ENCODE assay signal across 23 cellular contexts in the genomic region with DNA sequence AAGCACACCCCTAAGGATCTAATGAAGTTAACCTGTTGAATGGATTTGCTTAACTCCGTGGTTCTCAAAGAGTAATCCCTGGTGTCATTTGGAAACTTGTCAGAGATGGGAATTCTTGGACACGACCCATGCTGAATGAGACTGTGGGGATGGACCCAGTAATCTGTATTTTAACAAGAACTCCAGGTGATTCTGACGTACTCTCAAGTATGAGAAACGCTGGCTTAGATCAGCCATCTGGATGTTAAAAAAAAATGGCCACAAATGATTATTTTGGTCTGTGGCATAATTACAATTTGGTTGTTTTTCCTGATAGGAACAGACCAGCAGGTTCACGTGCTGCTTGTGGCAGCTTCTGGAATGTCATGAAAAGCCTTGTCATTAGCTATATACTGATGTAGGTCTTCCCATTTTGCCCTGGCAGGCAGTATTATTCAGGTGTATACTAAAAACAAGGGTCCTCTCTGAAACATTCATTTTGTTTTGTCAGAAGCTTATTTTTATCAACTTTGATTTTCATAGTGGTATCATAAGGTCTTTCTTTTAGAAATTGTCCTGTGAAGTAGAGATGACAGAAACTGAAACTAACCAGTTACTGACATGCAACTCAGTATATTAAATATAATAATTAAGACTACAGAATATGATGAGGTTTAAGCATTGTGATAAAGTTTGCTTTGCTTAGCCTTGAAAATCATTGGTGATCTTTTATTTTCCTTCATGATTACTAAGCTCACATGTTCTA. TPM values are rescaled to one million over a fixed set of nuclear protein-coding genes. Genes with fewer than 3 reads are reported as not detected.
A peak's percentile ranks its signal among the peaks of the same experiment; 100 is the strongest.
DNase-seq lines count a peak whose midpoint lies in the region; ATAC-seq and TF ChIP-seq lines count a peak whose summit lies in the region.
"Had no signal": no experiment of that assay in that cellular context is flagged by ENCODE, and none has a peak within 500 bp of the region (broad histone marks: within the 10 kb centered on the region; RNA-seq: fewer than 3 reads in every experiment).

No MANE protein-coding gene starts in this region.

- no peaks in the 10 kb centered on the region for H3K9me3 ChIP-seq in left ventricle myocardium inferior (replicated peaks)
- H3K9me3 ChIP-seq in heart left ventricle = no peaks in the 10 kb centered on the region
- H3K9me3 ChIP-seq in PC-3 (ENCODE audit: low read length) = no peaks in the 10 kb centered on the region
- H3K9me3 ChIP-seq in esophagus muscularis mucosa = no peaks in the 10 kb centered on the region
- H3K9me3 ChIP-seq in tibial artery = no peaks in the 10 kb centered on the region
- H3K9me3 ChIP-seq in CD8-positive, alpha-beta memory T cell (ENCODE audit: low read length) = no peaks in the 10 kb centered on the region
- H3K9me3 ChIP-seq in uterus = no peaks in the 10 kb centered on the region
- H3K9me3 ChIP-seq: A549, BLaER1, ovary had no signal

- 49 to 63% (median 57%) methylated on average over 5 of the region's 5 CpGs for WGBS in heart left ventricle, 4 donors
- WGBS in esophagus muscularis mucosa = 75% methylated on average over 5 of the region's 5 CpGs

- no peaks in the 10 kb centered on the region for H3K9me3 Mint-ChIP-seq in CD8-positive, alpha-beta memory T cell
- H3K9me3 Mint-ChIP-seq: activated CD4-positive, alpha-beta memory T cell treated with anti-CD3 and anti-CD28 coated beads, Interleukin-2, amount 10 ng/mL, durations not matched to agents 7 days and 5 days; activated naive CD4-positive, alpha-beta T cell treated with anti-CD3 and anti-CD28 coated beads, Interleukin-2, amount 10 ng/mL, durations not matched to agents 7 days and 5 days; activated T-cell treated with anti-CD3 and anti-CD28 coated beads, Interleukin-2, amount 50 U/mL, for 4 hours; memory B cell; naive B cell; stimulated activated naive CD8-positive, alpha-beta T cell treated with anti-CD3 and anti-CD28 coated beads, Interleukin-15, amount 100 ng/mL, for 72 hours had no signal

- peaks cover 99% of the 10 kb centered on the region for H3K4me1 ChIP-seq in left ventricle myocardium inferior
- H3K4me1 ChIP-seq in heart left ventricle = peaks cover 0 to 90% (median 66%) of the 10 kb centered on the region in 12 donors
- H3K4me1 ChIP-seq in PC-3 (ENCODE audit: insufficient read depth, low read length) = peaks cover 30% of the 10 kb centered on the region
- H3K4me1 ChIP-seq in esophagus muscularis mucosa = peaks cover 44 to 88% (median 68%) of the 10 kb centered on the region in 4 donors
- H3K4me1 ChIP-seq in tibial artery = peaks cover 0 to 90% (median 35%) of the 10 kb centered on the region in 4 donors
- H3K4me1 ChIP-seq in CD8-positive, alpha-beta memory T cell (ENCODE audit: insufficient read depth, low read length) = peaks cover 11% of the 10 kb centered on the region
- H3K4me1 ChIP-seq in uterus = no peaks in the 10 kb centered on the region

- peak overlapping the region; percentile 28 for H3K4me3 ChIP-seq in left ventricle myocardium inferior
- peak overlapping the region in 2 of 12 donors; percentile 0 to 12 for H3K4me3 ChIP-seq in heart left ventricle
- no peak overlapping the region for H3K4me3 ChIP-seq in PC-3 (ENCODE audit: low read length)
- no peak overlapping the region for H3K4me3 ChIP-seq in esophagus muscularis mucosa
- no peak overlapping the region for H3K4me3 ChIP-seq in tibial artery
- H3K4me3 ChIP-seq in CD8-positive, alpha-beta memory T cell (ENCODE audit: low read length) = no peak overlapping the region
- H3K4me3 ChIP-seq in uterus = no peak overlapping the region
- H3K4me3 ChIP-seq: A549, BLaER1, hepatocyte, ovary had no signal

- H3K9ac ChIP-seq in PC-3 (ENCODE audit: low read length) = peak overlapping the region; percentile 4; the same call in 1 of the 2 replicates
- H3K9ac ChIP-seq: BLaER1 had no signal

- H3K36me3 ChIP-seq in left ventricle myocardium inferior = peaks cover 13% of the 10 kb centered on the region
- peaks cover 0 to 10% (median 0%) of the 10 kb centered on the region in 9 donors for H3K36me3 ChIP-seq in heart left ventricle
- no peaks in the 10 kb centered on the region for H3K36me3 ChIP-seq in PC-3 (ENCODE audit: low read depth, low read length)
- H3K36me3 ChIP-seq in esophagus muscularis mucosa = peaks cover 0 to 4% (median 0%) of the 10 kb centered on the region in 4 donors
- H3K36me3 ChIP-seq in tibial artery = no peaks in the 10 kb centered on the region
- H3K36me3 ChIP-seq in CD8-positive, alpha-beta memory T cell (ENCODE audit: insufficient read depth, low read length) = no peaks in the 10 kb centered on the region
- no peaks in the 10 kb centered on the region for H3K36me3 ChIP-seq in uterus
- H3K36me3 ChIP-seq: BLaER1, ovary had no signal

- intact Hi-C loops in left ventricle myocardium inferior (cut with micrococcal nuclease) = no loop called here
- intact Hi-C loops in heart left ventricle (cut with DNase I) = no loop called here
- intact Hi-C loops in PC-3 (cut with micrococcal nuclease) = loop anchor here (2.0 to 10.0 kb wide), 3 partner anchors 15 to 579 kb away; a partner anchor contains a TSS
- intact Hi-C loops in esophagus muscularis mucosa (cut with DNase I) = no loop called here
- intact Hi-C loops in tibial artery (cut with DNase I; ENCODE audit: low total_unique reads) = no loop called here
- intact Hi-C loops in uterus (cut with DNase I; ENCODE audit: low total_unique reads) = no loop called here

- DNase-seq in left ventricle myocardium inferior (no peak), heart left ventricle (no peak), PC-3 (no peak), esophagus muscularis mucosa (ENCODE audit: extremely low spot score) (no peak), tibial artery (no peak), uterus (no peak)
- no peak for DNase-seq in CD8-positive, alpha-beta memory T cell
- DNase-seq: activated CD4-positive, alpha-beta memory T cell treated with anti-CD3 and anti-CD28 coated beads, Interleukin-2, amount 10 ng/mL, durations not matched to agents 7 days and 5 days; activated naive CD4-positive, alpha-beta T cell treated with anti-CD3 and anti-CD28 coated beads, Interleukin-2, amount 10 ng/mL, durations not matched to agents 7 days and 5 days; activated T-cell treated with anti-CD3 and anti-CD28 coated beads, Interleukin-2, amount 50 U/mL, for 4 hours; Kasumi-1; naive B cell; NCI-H526 treated with DMSO at 0.1 percent for 48 hours; ovary; small intestine; stimulated activated CD4-positive, alpha-beta T cell treated with anti-CD3 and anti-CD28 coated beads, Interleukin-4, amount 100 ng/mL, for 1 hour; stimulated activated naive CD8-positive, alpha-beta T cell treated with anti-CD3 and anti-CD28 coated beads, Interleukin-15, amount 100 ng/mL, for 72 hours; T-helper 2 cell had no signal

- peak overlapping the region; percentile 15; the same call in 1 of the 2 replicates for H3K4me2 ChIP-seq in PC-3 (ENCODE audit: low read length)
- H3K4me2 ChIP-seq: A549, BLaER1, hepatocyte had no signal

- no TSS peak for BruUV-seq in PC-3 (replicated peaks; lab: Mats Ljungman, UMichigan)

- H3K27ac ChIP-seq in left ventricle myocardium inferior (replicated peaks) (peak overlapping the region; percentile 36), heart left ventricle (peak overlapping the region in 3 of 12 donors; percentile 5 to 21 (median 15)), PC-3 (ENCODE audit: low read length) (peak overlapping the region; percentile 44), esophagus muscularis mucosa (replicated peaks in 1 of 4) (peak overlapping the region; percentile 11 to 52 (median 26)), tibial artery (peak overlapping the region; percentile 44 to 67), uterus (no peak overlapping the region)
- no peak overlapping the region for H3K27ac ChIP-seq in CD8-positive, alpha-beta memory T cell (ENCODE audit: low read depth, low read length)
- H3K27ac ChIP-seq: A549, BLaER1, hepatocyte, ovary had no signal

- no peaks in the 10 kb centered on the region for H3K27me3 ChIP-seq in left ventricle myocardium inferior (ENCODE audit: low read depth)
- no peaks in the 10 kb centered on the region for H3K27me3 ChIP-seq in heart left ventricle
- H3K27me3 ChIP-seq in PC-3 (ENCODE audit: low read length) = no peaks in the 10 kb centered on the region
- H3K27me3 ChIP-seq in esophagus muscularis mucosa = no peaks in the 10 kb centered on the region
- no peaks in the 10 kb centered on the region for H3K27me3 ChIP-seq in tibial artery
- no peaks in the 10 kb centered on the region for H3K27me3 ChIP-seq in CD8-positive, alpha-beta memory T cell (ENCODE audit: insufficient read depth, low read length, poor library complexity, severe bottlenecking)
- H3K27me3 ChIP-seq in uterus = no peaks in the 10 kb centered on the region
- H3K27me3 ChIP-seq: BLaER1, hepatocyte, ovary had no signal

- TF ChIP-seq EP300 in esophagus muscularis mucosa (IDR thresholded peaks at IDR 0.05) = no peak

- H3K27me3 Mint-ChIP-seq in CD8-positive, alpha-beta memory T cell = no peaks in the 10 kb centered on the region
- H3K27me3 Mint-ChIP-seq: activated CD4-positive, alpha-beta memory T cell treated with anti-CD3 and anti-CD28 coated beads, Interleukin-2, amount 10 ng/mL, durations not matched to agents 7 days and 5 days; activated naive CD4-positive, alpha-beta T cell treated with anti-CD3 and anti-CD28 coated beads, Interleukin-2, amount 10 ng/mL, durations not matched to agents 7 days and 5 days; memory B cell; naive B cell; stimulated activated naive CD8-positive, alpha-beta T cell treated with anti-CD3 and anti-CD28 coated beads, Interleukin-15, amount 100 ng/mL, for 72 hours had no signal

- TF ChIP-seq CTCF in left ventricle myocardium inferior (IDR thresholded peaks at IDR 0.05; ENCODE audit: borderline replicate concordance) = no peak
- TF ChIP-seq CTCF in heart left ventricle (IDR thresholded peaks at IDR 0.05) = no peak
- TF ChIP-seq CTCF in PC-3 (conservative IDR thresholded peaks at IDR 0.05; ENCODE audit: low read depth, low read length) = no peak
- no peak for TF ChIP-seq CTCF in esophagus muscularis mucosa (IDR thresholded peaks at IDR 0.05)
- no peak for TF ChIP-seq CTCF in tibial artery (IDR thresholded peaks at IDR 0.05)
- TF ChIP-seq CTCF in uterus (IDR thresholded peaks at IDR 0.05) = no peak

- H4K20me1 ChIP-seq in PC-3 (ENCODE audit: low read length) = no peaks in the 10 kb centered on the region
- H4K20me1 ChIP-seq: BLaER1 had no signal

- ATAC-seq in heart left ventricle (no peak), PC-3 (no peak), GM18517 (IDR thresholded peaks at IDR 0.05; ENCODE audit: unreplicated experiment) (no peak)
- ATAC-seq: A549; activated T-cell treated with anti-CD3 and anti-CD28 coated beads, Interleukin-2, amount 50 U/mL, for 4 hours; stimulated activated naive CD8-positive, alpha-beta T cell treated with anti-CD3 and anti-CD28 coated beads, Interleukin-15, amount 100 ng/mL, for 72 hours had no signal

- H3K4me1 Mint-ChIP-seq in CD8-positive, alpha-beta memory T cell = peaks cover 27 to 70% (median 65%) of the 10 kb centered on the region in 3 donors

- no peak for TF ChIP-seq POLR2A in heart left ventricle (IDR thresholded peaks at IDR 0.05)
- TF ChIP-seq POLR2A in esophagus muscularis mucosa (IDR thresholded peaks at IDR 0.05; ENCODE audit: low read depth) = no peak
- TF ChIP-seq POLR2A in uterus (IDR thresholded peaks at IDR 0.05) = no peak

- no peaks in the 10 kb centered on the region for H3K9me2 ChIP-seq in PC-3 (replicated peaks; ENCODE audit: low read length)

- POLR2A ChIA-PET in PC-3 (lab: Charles Lee; ENCODE audit: unreplicated experiment) = interaction anchor here (0.6 kb wide), 1 partner anchor 14 kb away, joined by 7 read pairs; no protein-coding TSS in a partner anchor
- POLR2A ChIA-PET in CD8-positive, alpha-beta memory T cell (lab: Charles Lee) = no interaction called here

- H3K36me3 Mint-ChIP-seq in CD8-positive, alpha-beta memory T cell = peaks cover 0 to 7% (median 6%) of the 10 kb centered on the region in 3 donors
- H3K36me3 Mint-ChIP-seq: activated naive CD4-positive, alpha-beta T cell treated with anti-CD3 and anti-CD28 coated beads, Interleukin-2, amount 10 ng/mL, durations not matched to agents 7 days and 5 days; naive B cell had no signal

- CTCF ChIA-PET in PC-3 (lab: Charles Lee) = no interaction called here
- CTCF ChIA-PET in CD8-positive, alpha-beta memory T cell (lab: Charles Lee) = interaction anchor here (1.5 kb wide), 2 partner anchors 22 to 288 kb away, joined by 3 to 4 read pairs; no protein-coding TSS in a partner anchor

- no peak overlapping the region for H3K4me3 Mint-ChIP-seq in CD8-positive, alpha-beta memory T cell
- H3K4me3 Mint-ChIP-seq: activated CD4-positive, alpha-beta memory T cell treated with anti-CD3 and anti-CD28 coated beads, Interleukin-2, amount 10 ng/mL, durations not matched to agents 7 days and 5 days; activated naive CD4-positive, alpha-beta T cell treated with anti-CD3 and anti-CD28 coated beads, Interleukin-2, amount 10 ng/mL, durations not matched to agents 7 days and 5 days; activated T-cell treated with anti-CD3 and anti-CD28 coated beads, Interleukin-2, amount 50 U/mL, for 4 hours; memory B cell; naive B cell; stimulated activated naive CD8-positive, alpha-beta T cell treated with anti-CD3 and anti-CD28 coated beads, Interleukin-15, amount 100 ng/mL, for 72 hours had no signal

- H3K27ac Mint-ChIP-seq in CD8-positive, alpha-beta memory T cell = peak overlapping the region in 1 of 8 donors; percentile 29
- H3K27ac Mint-ChIP-seq: activated CD4-positive, alpha-beta memory T cell treated with anti-CD3 and anti-CD28 coated beads, Interleukin-2, amount 10 ng/mL, durations not matched to agents 7 days and 5 days; activated naive CD4-positive, alpha-beta T cell treated with anti-CD3 and anti-CD28 coated beads, Interleukin-2, amount 10 ng/mL, durations not matched to agents 7 days and 5 days; memory B cell; stimulated activated naive CD8-positive, alpha-beta T cell treated with anti-CD3 and anti-CD28 coated beads, Interleukin-15, amount 100 ng/mL, for 72 hours had no signal

- H2AFZ ChIP-seq in PC-3 (ENCODE audit: low read length) = no peak overlapping the region
- H2AFZ ChIP-seq: hepatocyte had no signal

- no peaks in the 10 kb centered on the region for H3F3A ChIP-seq in PC-3 (ENCODE audit: low read length, unreplicated experiment)

- peaks cover 88% of the 10 kb centered on the region for H3K79me2 ChIP-seq in PC-3 (ENCODE audit: low read length)

RNA-seq across cellular contexts. Expression of a gene that starts 15.4 kb away (rescaled TPM):
- total RNA-seq in left ventricle myocardium inferior = 136 TPM
- 100 to 1,000 TPM; 104 to 217 (median 172) TPM for total RNA-seq in heart left ventricle
- 100 to 1,000 TPM in 1 of 2 donors, 10 to 100 TPM in 1; 28.7 to 158 TPM for polyA plus RNA-seq in heart left ventricle
- total RNA-seq in PC-3 (2014; rRNA removed) = 26.2 and 37.0 TPM in 2 replicates
- 10 to 100 TPM; 44.9 to 96.4 (median 54.4) TPM for total RNA-seq in esophagus muscularis mucosa
- total RNA-seq in CD8-positive, alpha-beta memory T cell = 10 to 100 TPM; 17.2 to 18.7 TPM
- polyA plus RNA-seq in CD8-positive, alpha-beta memory T cell = 4.4 TPM
- total RNA-seq in uterus = 10 to 100 TPM in 3 of 4 donors, 1 to 10 TPM in 1; 7.2 to 24.1 (median 18.9) TPM

Comparison
In these comparisons a context has a peak if more than half of its experiments do, and no peak if none do; other contexts are left out.
1. H3K27ac ChIP-seq: peak in left ventricle myocardium inferior (single experiment), PC-3 (single experiment), esophagus muscularis mucosa (4 of 4) and tibial artery (2 of 2); none in CD8-positive, alpha-beta memory T cell (single experiment) and uterus (0 of 2).